ENCODE assay signal across 10 cellular contexts in genomic region chr22:36162127-36163034, GRCh38. TPM values are rescaled to one million over a fixed set of nuclear protein-coding genes. Genes with fewer than 3 reads are reported as not detected.
A peak's percentile ranks its signal among the peaks of the same experiment; 100 is the strongest.
DNase-seq lines count a peak whose midpoint lies in the region; ATAC-seq and TF ChIP-seq lines count a peak whose summit lies in the region.
"Had no signal": no experiment of that assay in that cellular context is flagged by ENCODE, and none has a peak within 500 bp of the region (broad histone marks: within the 10 kb centered on the region; RNA-seq: fewer than 3 reads in every experiment).

No MANE protein-coding gene starts in this region.

- H3K9me3 Mint-ChIP-seq in activated CD4-positive, alpha-beta memory T cell treated with anti-CD3 and anti-CD28 coated beads, Interleukin-2, amount 10 ng/mL, durations not matched to agents 7 days and 5 days, result no peaks in the 10 kb centered on the region
- no peaks in the 10 kb centered on the region for H3K9me3 Mint-ChIP-seq in nephron

- peaks cover 87% of the 10 kb centered on the region for H3K4me1 Mint-ChIP-seq in activated CD4-positive, alpha-beta memory T cell treated with anti-CD3 and anti-CD28 coated beads, Interleukin-2, amount 10 ng/mL, durations not matched to agents 7 days and 5 days
- H3K4me1 Mint-ChIP-seq in nephron, result peaks cover 30% of the 10 kb centered on the region

- CTCF ChIA-PET in activated CD4-positive, alpha-beta memory T cell treated with anti-CD3 and anti-CD28 coated beads, Interleukin-2, amount 10 ng/mL, durations not matched to agents 7 days and 5 days (lab: Charles Lee), result interaction anchor here (0.6 to 2.0 kb wide), 6 partner anchors 10 to 96 kb away, joined by 3 to 7 read pairs (median 4); partner anchors contain the start of gene APOL2

- POLR2A ChIA-PET in activated CD4-positive, alpha-beta memory T cell treated with anti-CD3 and anti-CD28 coated beads, Interleukin-2, amount 10 ng/mL, durations not matched to agents 7 days and 5 days (lab: Charles Lee), result interaction anchor here (1.5 to 3.6 kb wide), 7 partner anchors 10 to 514 kb away, joined by 3 to 19 read pairs (median 7); partner anchors contain the start of genes APOL1 and APOL6

- H3K27me3 Mint-ChIP-seq in activated CD4-positive, alpha-beta memory T cell treated with anti-CD3 and anti-CD28 coated beads, Interleukin-2, amount 10 ng/mL, durations not matched to agents 7 days and 5 days, result no peaks in the 10 kb centered on the region
- peaks cover 6% of the 10 kb centered on the region for H3K27me3 Mint-ChIP-seq in nephron (ENCODE audit: low read depth)

- peaks cover 25% of the 10 kb centered on the region for H3K36me3 Mint-ChIP-seq in activated CD4-positive, alpha-beta memory T cell treated with anti-CD3 and anti-CD28 coated beads, Interleukin-2, amount 10 ng/mL, durations not matched to agents 7 days and 5 days (ENCODE audit: low read depth)
- no peaks in the 10 kb centered on the region for H3K36me3 Mint-ChIP-seq in nephron (ENCODE audit: low read depth)

- ATAC-seq in GM18498 (IDR thresholded peaks at IDR 0.05; ENCODE audit: unreplicated experiment), result peak; percentile 41
- peak; percentile 42 for ATAC-seq in HG02970 (IDR thresholded peaks at IDR 0.05; ENCODE audit: low FRiP score, unreplicated experiment)
- ATAC-seq in GM19397 (IDR thresholded peaks at IDR 0.05; ENCODE audit: unreplicated experiment), result no peak
- ATAC-seq: pancreas had no signal

- DNase-seq in activated CD4-positive, alpha-beta memory T cell treated with anti-CD3 and anti-CD28 coated beads, Interleukin-2, amount 10 ng/mL, durations not matched to agents 7 days and 5 days, result peak; percentile 40
- DNase-seq in NCI-H2227 (lab: John Stamatoyannopoulos, UW; ENCODE audit: unreplicated experiment) (no peak), hippocampal formation (lab: John Stamatoyannopoulos, UW) (no peak), inferior parietal cortex (ENCODE audit: extremely low spot score) (no peak)
- DNase-seq: NCI-H146, pancreas had no signal

- no peak for TF ChIP-seq CTCF in nephron (IDR thresholded peaks at IDR 0.05; ENCODE audit: unreplicated experiment in 3 of 3)

- no peak overlapping the region for H3K4me3 Mint-ChIP-seq in activated CD4-positive, alpha-beta memory T cell treated with anti-CD3 and anti-CD28 coated beads, Interleukin-2, amount 10 ng/mL, durations not matched to agents 7 days and 5 days
- no peak overlapping the region for H3K4me3 Mint-ChIP-seq in nephron

- H3K27ac Mint-ChIP-seq in activated CD4-positive, alpha-beta memory T cell treated with anti-CD3 and anti-CD28 coated beads, Interleukin-2, amount 10 ng/mL, durations not matched to agents 7 days and 5 days, result peak overlapping the region; percentile 95
- peak overlapping the region in 2 of 3 experiments; percentile 24 to 100 for H3K27ac Mint-ChIP-seq in nephron

RNA-seq across cellular contexts. Expression of gene APOL3, which starts 1.8 kb away (rescaled TPM):
- total RNA-seq in activated CD4-positive, alpha-beta memory T cell treated with anti-CD3 and anti-CD28 coated beads, Interleukin-2, amount 10 ng/mL, durations not matched to agents 7 days and 5 days, result 100 to 1,000 TPM; 119 to 121 TPM

RNA-seq across cellular contexts. Expression of gene APOL4, which starts 39.2 kb away (rescaled TPM):
- total RNA-seq in activated CD4-positive, alpha-beta memory T cell treated with anti-CD3 and anti-CD28 coated beads, Interleukin-2, amount 10 ng/mL, durations not matched to agents 7 days and 5 days, result 1 to 10 TPM; 7.5 to 7.6 TPM
